In the genomic region with DNA sequence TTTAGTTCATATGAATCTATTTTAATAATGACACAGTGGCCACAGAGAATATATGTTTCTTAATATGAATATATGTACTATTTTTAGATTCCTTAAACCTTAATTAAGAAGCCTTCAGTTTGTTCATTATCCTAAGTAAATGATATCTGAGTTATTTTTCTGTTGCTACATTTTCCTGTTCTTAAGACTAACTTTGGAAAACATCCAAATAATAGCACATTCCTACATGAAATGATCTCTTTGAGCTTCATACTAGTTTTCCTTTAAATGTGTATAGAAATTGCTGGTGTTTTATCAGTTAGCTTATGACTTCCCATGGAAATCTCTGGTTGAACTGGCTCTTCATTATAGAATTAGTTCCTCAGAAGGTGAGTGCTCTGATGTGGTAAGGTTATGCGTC, we compare ENCODE assay signal across 20 cellular contexts.
"Had no signal": no experiment of that assay in that cellular context is flagged by ENCODE, and none has a peak within 500 bp of the region (broad histone marks: within the 10 kb centered on the region; RNA-seq: fewer than 3 reads in every experiment).

No MANE protein-coding gene starts in this region.

- DNase-seq: cerebellar nuclear complex; effector memory CD4-positive, alpha-beta T cell; erythroblast; esophagus squamous epithelium; gastrocnemius medialis; left cardiac atrium; left lung; mesenchymal stem cell; midbrain; naive thymus-derived CD8-positive, alpha-beta T cell; occipital lobe; ovary; stimulated activated CD4-positive, alpha-beta T cell treated with anti-CD3 and anti-CD28 coated beads, Interleukin-2, amount 100 ng/mL, for 24 hours; stimulated activated CD4-positive, alpha-beta T cell treated with anti-CD3 and anti-CD28 coated beads, Interleukin-4, amount 100 ng/mL, for 24 hours; stimulated activated naive CD4-positive, alpha-beta T cell treated with Interleukin-2 at 50 U/mL for 16 hours; stomach; tibial artery; upper lobe of left lung had no signal

- H3K27me3 ChIP-seq: esophagus squamous epithelium, gastrocnemius medialis, left lung, ovary, right atrium auricular region, stomach, tibial artery, upper lobe of left lung had no signal

- H3K4me1 ChIP-seq: left lung, upper lobe of left lung had no signal

- H3K27ac Mint-ChIP-seq: naive thymus-derived CD8-positive, alpha-beta T cell; stimulated activated effector memory CD8-positive, alpha-beta T cell treated with anti-CD3 and anti-CD28 coated beads, Interleukin-12 subunit alpha, Interleukin-12 subunit beta, amount 100 ng/mL, for 72 hours had no signal

- H3K4me1 Mint-ChIP-seq: stimulated activated effector memory CD8-positive, alpha-beta T cell treated with anti-CD3 and anti-CD28 coated beads, Interleukin-12 subunit alpha, Interleukin-12 subunit beta, amount 100 ng/mL, for 72 hours had no signal

- H3K4me3 ChIP-seq: esophagus squamous epithelium, gastrocnemius medialis, left lung, ovary, right atrium auricular region, stomach, tibial artery, upper lobe of left lung had no signal

- H3K27ac ChIP-seq: esophagus squamous epithelium, gastrocnemius medialis, left lung, ovary, right atrium auricular region, stomach, tibial artery, upper lobe of left lung had no signal

- H3K27me3 Mint-ChIP-seq: naive thymus-derived CD8-positive, alpha-beta T cell had no signal

- H3K9me3 Mint-ChIP-seq: naive thymus-derived CD8-positive, alpha-beta T cell; stimulated activated effector memory CD8-positive, alpha-beta T cell treated with anti-CD3 and anti-CD28 coated beads, Interleukin-12 subunit alpha, Interleukin-12 subunit beta, amount 100 ng/mL, for 72 hours had no signal

- H3K4me3 Mint-ChIP-seq: naive thymus-derived CD8-positive, alpha-beta T cell; stimulated activated effector memory CD8-positive, alpha-beta T cell treated with anti-CD3 and anti-CD28 coated beads, Interleukin-12 subunit alpha, Interleukin-12 subunit beta, amount 100 ng/mL, for 72 hours had no signal

- ATAC-seq: gastrocnemius medialis; left lung; naive thymus-derived CD8-positive, alpha-beta T cell; stimulated activated effector memory CD8-positive, alpha-beta T cell treated with anti-CD3 and anti-CD28 coated beads, Interleukin-12 subunit alpha, Interleukin-12 subunit beta, amount 100 ng/mL, for 72 hours had no signal
